Comparison of ENCODE assay signal across 1 cellular context in the genomic region with DNA sequence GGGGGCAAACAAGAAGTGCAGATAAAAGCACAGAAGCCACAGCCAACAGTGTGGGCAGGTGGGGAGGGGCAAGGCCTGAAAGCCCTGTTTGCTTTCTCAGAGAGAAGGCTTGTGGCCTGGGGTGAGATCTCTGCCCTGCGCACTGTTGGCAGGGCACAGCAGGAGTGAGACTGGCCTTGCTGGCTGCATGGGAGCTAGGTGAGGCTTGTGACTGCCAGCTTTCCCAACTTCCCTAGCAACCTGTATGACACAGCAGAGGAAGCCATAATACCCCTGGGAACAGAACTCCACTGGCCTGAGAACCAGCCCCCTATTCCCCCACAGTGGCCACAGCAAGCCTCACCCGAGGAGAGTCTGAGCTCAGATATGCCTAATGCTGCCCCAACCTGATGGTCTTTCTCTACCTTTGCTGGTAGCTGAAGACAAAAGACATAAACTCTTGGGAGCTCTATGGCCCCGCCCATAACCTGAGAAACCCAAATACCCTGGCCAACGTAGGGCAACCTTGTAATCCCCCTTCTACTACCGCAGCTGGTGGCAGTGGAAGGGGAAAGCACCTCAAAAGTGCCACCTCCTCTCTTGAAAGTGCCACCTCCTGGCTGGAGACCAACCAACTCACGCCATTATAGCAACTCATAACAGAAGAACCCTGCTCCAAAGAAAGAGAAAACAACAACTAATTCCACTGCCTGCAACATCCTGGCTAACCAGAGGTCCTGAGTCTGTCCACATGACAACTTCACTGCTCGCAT.
TF ChIP-seq lines count a peak whose summit lies in the region.

No MANE protein-coding gene starts in this region.

TF ChIP-seq in HCT116, 20 proteins besides CTCF, POLR2A, EP300 and RAD21 (continued from another document):
- no peak for TF ChIP-seq ZBTB33 (IDR thresholded peaks at IDR 0.05; ENCODE audit: extremely low read depth, insufficient replicate concordance, low read length)
- no peak for TF ChIP-seq SIN3A (IDR thresholded peaks at IDR 0.05; ENCODE audit: low read depth)
- no peak for TF ChIP-seq SP1 (IDR thresholded peaks at IDR 0.05; ENCODE audit: low read depth)
- TF ChIP-seq YY1 (IDR thresholded peaks at IDR 0.05; ENCODE audit: extremely low read depth, insufficient replicate concordance, low read depth, low read length), result no peak
- no peak for TF ChIP-seq JUND (IDR thresholded peaks at IDR 0.05)
- no peak for TF ChIP-seq EGR1 (IDR thresholded peaks at IDR 0.05; ENCODE audit: low read depth)
- TF ChIP-seq, protein P1, sequence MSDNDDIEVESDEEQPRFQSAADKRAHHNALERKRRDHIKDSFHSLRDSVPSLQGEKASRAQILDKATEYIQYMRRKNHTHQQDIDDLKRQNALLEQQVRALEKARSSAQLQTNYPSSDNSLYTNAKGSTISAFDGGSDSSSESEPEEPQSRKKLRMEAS (IDR thresholded peaks at IDR 0.05), result no peak
- TF ChIP-seq ELF1 (IDR thresholded peaks at IDR 0.05; ENCODE audit: borderline replicate concordance, low read depth), result no peak
- TF ChIP-seq SRF (IDR thresholded peaks at IDR 0.05; ENCODE audit: low read depth), result no peak
- TF ChIP-seq EZH2phosphoT487 (IDR thresholded peaks at IDR 0.05; ENCODE audit: borderline replicate concordance), result no peak
